ENCODE assay signal across 15 cellular contexts in the genomic region with DNA sequence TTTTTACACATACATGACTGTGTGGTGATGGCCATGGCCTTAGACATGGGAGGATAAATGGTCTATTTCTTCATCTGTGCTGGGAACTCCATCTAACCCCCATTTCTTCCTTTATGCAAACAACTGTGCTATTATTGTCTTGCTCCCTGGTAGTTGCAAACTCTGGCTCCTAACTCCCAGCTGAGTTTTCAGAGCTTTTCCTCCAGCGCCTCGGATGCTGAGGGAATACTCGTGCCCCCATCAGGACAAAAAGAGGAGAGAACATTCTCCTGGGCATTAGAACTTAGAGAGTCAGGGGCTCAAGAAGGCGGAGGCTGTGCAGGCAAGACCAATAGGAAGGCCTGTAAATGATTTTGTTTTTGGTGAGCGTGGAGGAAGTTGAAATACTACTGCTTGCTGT. TPM values are rescaled to one million over a fixed set of nuclear protein-coding genes. Genes with fewer than 3 reads are reported as not detected.
DNase-seq lines count a peak whose midpoint lies in the region; ATAC-seq and TF ChIP-seq lines count a peak whose summit lies in the region.
"Had no signal": no experiment of that assay in that cellular context is flagged by ENCODE, and none has a peak within 500 bp of the region (broad histone marks: within the 10 kb centered on the region; RNA-seq: fewer than 3 reads in every experiment).

No MANE protein-coding gene starts in this region.

- H3K27me3 ChIP-seq in heart right ventricle (peaks cover 0 to 55% (median 0%) of the 10 kb centered on the region in 7 donors), rectal smooth muscle tissue (ENCODE audit: control insufficient read depth, insufficient read depth, low read length) (no peaks in the 10 kb centered on the region)

- H3K27ac ChIP-seq in heart right ventricle (peak overlapping the region in 5 of 10 donors; percentile 63 to 84 (median 75)), rectal smooth muscle tissue (ENCODE audit: low read depth, low read length) (no peak overlapping the region)
- H3K27ac ChIP-seq: KMS-11 had no signal

- no peaks in the 10 kb centered on the region for H3K9me3 ChIP-seq in heart right ventricle

- WGBS in heart right ventricle, 2 donors = 73% methylated on average over 5 of the region's 5 CpGs

- H3K4me1 ChIP-seq in heart right ventricle = peaks cover 0 to 46% (median 21%) of the 10 kb centered on the region in 9 donors
- H3K4me1 ChIP-seq in rectal smooth muscle tissue (ENCODE audit: control insufficient read depth, insufficient read depth, low read length) = peaks cover 8% of the 10 kb centered on the region

- H3K36me3 ChIP-seq in heart right ventricle (no peaks in the 10 kb centered on the region), rectal smooth muscle tissue (ENCODE audit: control insufficient read depth, insufficient read depth, low read length) (no peaks in the 10 kb centered on the region)

- H3K4me3 ChIP-seq in heart right ventricle = peak overlapping the region in 9 of 10 donors; percentile 49 to 77 (median 64)
- peak overlapping the region; percentile 41 for H3K4me3 ChIP-seq in rectal smooth muscle tissue (ENCODE audit: low read length)

- no peak overlapping the region for H3K9ac ChIP-seq in rectal smooth muscle tissue (ENCODE audit: low read length)
- H3K9ac ChIP-seq: KMS-11 had no signal

- TF ChIP-seq CTCF in heart right ventricle (IDR thresholded peaks at IDR 0.05) = no peak

- intact Hi-C loops in heart right ventricle (cut with DNase I) = loop anchor here in 4 of 10 donors (5.0 kb wide), 3 partner anchors 93 to 1262 kb away; no protein-coding TSS in a partner anchor
- intact Hi-C loops in left cardiac atrium (cut with DNase I) = no loop called here

- DNase-seq in heart right ventricle = no peak
- DNase-seq in left cardiac atrium = no peak
- peak; percentile 51 to 81 for DNase-seq in hippocampal formation (lab: John Stamatoyannopoulos, UW)
- no peak for DNase-seq in cerebellar nuclear complex (lab: John Stamatoyannopoulos, UW)
- DNase-seq in NCI-H1417 (lab: John Stamatoyannopoulos, UW) = no peak
- DNase-seq: activated naive CD4-positive, alpha-beta T cell; mesenchymal stem cell; NCI-H1436; NCI-H524; stimulated activated CD4-positive, alpha-beta T cell treated with anti-CD3 and anti-CD28 coated beads, Interleukin-4, amount 100 ng/mL, for 1 hour had no signal

- no peak for ATAC-seq in heart right ventricle
- ATAC-seq in left cardiac atrium = no peak
- ATAC-seq in HG03196 (IDR thresholded peaks at IDR 0.05; ENCODE audit: unreplicated experiment) = no peak
- no peak for ATAC-seq in HG02885 (IDR thresholded peaks at IDR 0.05; ENCODE audit: poor library complexity, unreplicated experiment)

RNA-seq across cellular contexts. Expression of a gene that starts 2.1 kb away (rescaled TPM):
- 10 to 100 TPM in 9 of 10 donors, 1 to 10 TPM in 1; 7.7 to 25.9 (median 12.2) TPM for total RNA-seq in heart right ventricle
- 10 to 100 TPM in 1 of 2 donors, 1 to 10 TPM in 1; 6.0 to 16.3 TPM for polyA plus RNA-seq in heart right ventricle
- 10 to 100 TPM; 14.7 to 15.8 TPM for total RNA-seq in left cardiac atrium
- total RNA-seq: activated CD8-positive, alpha-beta memory T cell treated with anti-CD3 and anti-CD28 coated beads for 36 hours had no signal

Comparison
In these comparisons a context has a peak if more than half of its experiments do, and no peak if none do; other contexts are left out.
1. DNase-seq: peak in hippocampal formation (2 of 2); none in heart right ventricle (0 of 2), left cardiac atrium (single experiment), cerebellar nuclear complex (0 of 2) and NCI-H1417 (0 of 3).